10 cellular contexts compared by ENCODE assay signal in the genomic region with DNA sequence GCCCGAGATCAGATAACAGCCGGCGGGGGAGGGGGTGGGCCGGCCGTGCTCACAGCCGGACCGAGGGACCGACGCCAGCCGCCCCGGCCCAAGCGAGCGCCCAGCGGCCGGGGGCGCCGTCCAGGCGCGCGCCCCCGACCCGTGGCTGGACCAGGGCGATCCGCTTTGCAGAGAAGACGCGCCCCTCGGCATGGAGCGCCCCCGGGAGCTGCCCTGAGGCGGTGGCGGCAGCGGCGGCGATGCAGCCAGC. TPM values are rescaled to one million over a fixed set of nuclear protein-coding genes. Genes with fewer than 3 reads are reported as not detected.
DNase-seq lines count a peak whose midpoint lies in the region; ATAC-seq, FAIRE-seq and TF ChIP-seq lines count a peak whose summit lies in the region.
"Had no signal": no experiment of that assay in that cellular context is flagged by ENCODE, and none has a peak within 500 bp of the region (broad histone marks: within the 10 kb centered on the region; RNA-seq: fewer than 3 reads in every experiment).

No MANE protein-coding gene starts in this region.

- H2BK120ac ChIP-seq in H1 (replicated peaks; ENCODE audit: low read depth, low read length) (no peak overlapping the region), mesendoderm (ENCODE audit: low read depth, low read length) (no peak overlapping the region)

- H2AFZ ChIP-seq in H1 (ENCODE audit: low read length): no peak overlapping the region

- no peak overlapping the region for H3K56ac ChIP-seq in H1 (replicated peaks; ENCODE audit: insufficient read length, low read depth, low read length)
- peak overlapping the region; percentile 84 for H3K56ac ChIP-seq in mesendoderm (ENCODE audit: low read length)

- H3K79me1 ChIP-seq in H1 (ENCODE audit: low read depth, low read length) (no peaks in the 10 kb centered on the region), mesendoderm (ENCODE audit: low read length) (no peaks in the 10 kb centered on the region)

- H3K79me2 ChIP-seq in H1 (ENCODE audit: control insufficient read depth in 1 of 2, insufficient read depth in 2 of 2, low read length in 2 of 2): no peaks in the 10 kb centered on the region
- H3K79me2 ChIP-seq in mesendoderm (ENCODE audit: control insufficient read depth, insufficient read depth, low read length): no peaks in the 10 kb centered on the region

- intact Hi-C loops in testis (cut with DNase I; ENCODE audit: low total_unique reads): loop anchor here (10.0 kb wide), 1 partner anchor 68 kb away; no protein-coding TSS in a partner anchor

- H4K8ac ChIP-seq in H1 (ENCODE audit: extremely low read depth, insufficient read depth, low read length) (no peak overlapping the region; the same call in 1 of the 2 replicates), mesendoderm (ENCODE audit: low read depth, low read length) (no peak overlapping the region)

- H3K23ac ChIP-seq in H1 (ENCODE audit: insufficient read length) (no peak overlapping the region), mesendoderm (ENCODE audit: low read length) (no peak overlapping the region)

- H3K9me3 ChIP-seq in HUES48 (ENCODE audit: control insufficient read depth, insufficient read depth, low read length) (no peaks in the 10 kb centered on the region), H1 (ENCODE audit: insufficient read depth in 2 of 2, low read depth in 1 of 2, low read length in 1 of 2) (no peaks in the 10 kb centered on the region), testis (no peaks in the 10 kb centered on the region)
- H3K9me3 ChIP-seq: adrenal gland had no signal

- H2BK5ac ChIP-seq in H1 (ENCODE audit: low read depth, low read length): no peak overlapping the region
- no peak overlapping the region for H2BK5ac ChIP-seq in mesendoderm (ENCODE audit: low read length)

- no peak overlapping the region for H2BK15ac ChIP-seq in H1 (ENCODE audit: low read length)
- H2BK15ac ChIP-seq in mesendoderm (replicated peaks; ENCODE audit: low read depth): no peak overlapping the region

- WGBS in H1 (ENCODE audit: extremely low coverage in 1 of 2, insufficient coverage in 1 of 2, insufficient read length in 1 of 2, insufficient replicate concordance in 2 of 2, low coverage in 1 of 2, low lambda C conversion rate in 2 of 2, missing lambda C conversion rate in 1 of 2), 2 experiments: 1% methylated on average over 20 of the region's 34 CpGs; no CpG with 5 or more reads in 1 of the 2 experiments
- no CpG with 5 or more reads among the region's 34 CpGs for WGBS in mesendoderm (ENCODE audit: extremely low coverage, insufficient coverage, low lambda C conversion rate)
- WGBS in testis, 2 donors: 0 to 1% methylated on average over 8 to 34 of the region's 34 CpGs

- H4K91ac ChIP-seq in H1 (replicated peaks; ENCODE audit: insufficient read length, low read length): no peak overlapping the region

- H3K4me3 Mint-ChIP-seq in natural killer cell treated with Interleukin-12 subunit alpha and Interleukin-12 subunit beta and Interleukin-15 and Interleukin-18, amount 100 ng/mL, for 72 hours: no peak overlapping the region

- no peak for TF ChIP-seq POLR2A in H1 (IDR thresholded peaks at IDR 0.05; ENCODE audit: control extremely low read depth in 1 of 2, low read depth in 2 of 2, low read length in 2 of 2)
- no peak for TF ChIP-seq POLR2A in testis (IDR thresholded peaks at IDR 0.05)

- H2BK12ac ChIP-seq in H1 (ENCODE audit: low read depth, low read length): no peak overlapping the region

- no peaks in the 10 kb centered on the region for H3K9me3 Mint-ChIP-seq in natural killer cell treated with Interleukin-12 subunit alpha and Interleukin-12 subunit beta and Interleukin-15 and Interleukin-18, amount 100 ng/mL, for 72 hours

- H3K27ac Mint-ChIP-seq in natural killer cell treated with Interleukin-12 subunit alpha and Interleukin-12 subunit beta and Interleukin-15 and Interleukin-18, amount 100 ng/mL, for 72 hours: no peak overlapping the region

- CTCF ChIA-PET in H1 (lab: Charles Lee; ENCODE audit: partially characterized antibody): interaction anchor here (1.0 to 2.3 kb wide), 4 partner anchors 19 to 100 kb away, joined by 3 to 10 read pairs (median 4); no protein-coding TSS in a partner anchor

- H4K5ac ChIP-seq in H1 (ENCODE audit: insufficient read length, low read depth, low read length): no peak overlapping the region
- no peak overlapping the region for H4K5ac ChIP-seq in mesendoderm (ENCODE audit: low read length)

- H2AK5ac ChIP-seq in H1 (ENCODE audit: low read depth, low read length): no peak overlapping the region
- H2AK5ac ChIP-seq in mesendoderm (ENCODE audit: low read length): no peak overlapping the region

- H3K27ac ChIP-seq in HUES48 (ENCODE audit: low read depth, low read length): no peak overlapping the region
- H3K27ac ChIP-seq in H1 (ENCODE audit: low read depth, low read length): no peak overlapping the region
- H3K27ac ChIP-seq in mesendoderm (ENCODE audit: low read depth, low read length): no peak overlapping the region
- peak overlapping the region in 1 of 2 donors; percentile 44 for H3K27ac ChIP-seq in testis

- POLR2A ChIA-PET in H1 (lab: Charles Lee; ENCODE audit: partially characterized antibody): interaction anchor here (0.7 to 1.4 kb wide), 2 partner anchors 18 to 59 kb away, joined by 3 to 5 read pairs; no protein-coding TSS in a partner anchor

- no peak for ATAC-seq in natural killer cell treated with Interleukin-12 subunit alpha and Interleukin-12 subunit beta and Interleukin-15 and Interleukin-18, amount 100 ng/mL, for 72 hours

- no peak for TF ChIP-seq RAD21 in H1 (IDR thresholded peaks at IDR 0.05 in 1 of 2, conservative IDR thresholded peaks at IDR 0.05 in 1 of 2; ENCODE audit: low read depth in 2 of 2, low read length in 2 of 2)

- H3K27me3 Mint-ChIP-seq in natural killer cell treated with Interleukin-12 subunit alpha and Interleukin-12 subunit beta and Interleukin-15 and Interleukin-18, amount 100 ng/mL, for 72 hours: peaks cover 9% of the 10 kb centered on the region in 2 donors

- H3K4me1 ChIP-seq in HUES48 (ENCODE audit: control insufficient read depth, insufficient read depth, low read length): no peaks in the 10 kb centered on the region
- peaks cover 0 to 20% (median 11%) of the 10 kb centered on the region in 4 experiments; a peak in 6 of 7 replicates for H3K4me1 ChIP-seq in H1 (replicated peaks in 1 of 4; ENCODE audit: control insufficient read depth in 3 of 4, insufficient read depth in 4 of 4, low read length in 3 of 4)
- H3K4me1 ChIP-seq in mesendoderm (ENCODE audit: control insufficient read depth, low read depth, low read length): no peaks in the 10 kb centered on the region
- H3K4me1 ChIP-seq in testis: peaks cover 8% of the 10 kb centered on the region

- no peak overlapping the region for H2BK20ac ChIP-seq in H1 (ENCODE audit: low read length)

- H3K4me1 Mint-ChIP-seq in natural killer cell treated with Interleukin-12 subunit alpha and Interleukin-12 subunit beta and Interleukin-15 and Interleukin-18, amount 100 ng/mL, for 72 hours (ENCODE audit: low read depth in 2 of 2): peaks cover 0 to 8% of the 10 kb centered on the region in 2 donors

- H3K23me2 ChIP-seq in H1 (ENCODE audit: low read depth, low read length): peaks cover 16% of the 10 kb centered on the region; the same call in 1 of the 2 replicates

- TF ChIP-seq CTCF in H1 (IDR thresholded peaks at IDR 0.05; ENCODE audit: control extremely low read depth in 1 of 3, insufficient read depth in 1 of 3, low read depth in 1 of 3, low read length in 3 of 3) (no peak), testis (IDR thresholded peaks at IDR 0.05) (no peak)

- no peaks in the 10 kb centered on the region for H3K36me3 Mint-ChIP-seq in natural killer cell treated with Interleukin-12 subunit alpha and Interleukin-12 subunit beta and Interleukin-15 and Interleukin-18, amount 100 ng/mL, for 72 hours

- no peak for DNase-seq in H1 (ENCODE audit: low read depth in 1 of 2, low spot score in 2 of 2)
- DNase-seq in mesendoderm: no peak
- DNase-seq in testis: no peak
- DNase-seq in GM03348 (ENCODE audit: low spot score): no peak
- no peak for DNase-seq in COR-L47 (lab: John Stamatoyannopoulos, UW)
- no peak for DNase-seq in NCI-H2227 (lab: John Stamatoyannopoulos, UW; ENCODE audit: unreplicated experiment)
- no peak for DNase-seq in natural killer cell treated with Interleukin-12 subunit alpha and Interleukin-12 subunit beta and Interleukin-15 and Interleukin-18, amount 100 ng/mL, for 72 hours (ENCODE audit: low spot score)

- H4K20me1 ChIP-seq in H1 (replicated peaks in 1 of 2; ENCODE audit: control insufficient read depth in 1 of 2, insufficient read depth in 2 of 2, low read length in 2 of 2): peaks cover 2 to 5% of the 10 kb centered on the region in 2 experiments

- H3K14ac ChIP-seq in H1 (ENCODE audit: insufficient read length): no peak overlapping the region

- H3K4me2 ChIP-seq in H1 (ENCODE audit: insufficient read depth in 1 of 2, low read depth in 2 of 2, low read length in 2 of 2): peak overlapping the region; percentile 89 to 96; a peak in 3 of 4 replicates
- H3K4me2 ChIP-seq in mesendoderm (ENCODE audit: low read length): peak overlapping the region; percentile 87

- TF ChIP-seq EP300 in H1 (IDR thresholded peaks at IDR 0.05; ENCODE audit: borderline replicate concordance in 1 of 2, low read depth in 2 of 2, low read length in 2 of 2): no peak

- peak overlapping the region; percentile 71 for H3K4me3 ChIP-seq in HUES48 (ENCODE audit: low read depth, low read length)
- H3K4me3 ChIP-seq in H1 (ENCODE audit: extremely low read depth in 1 of 4, insufficient read depth in 2 of 4, low read depth in 3 of 4, low read length in 4 of 4): peak overlapping the region; percentile 38 to 75 (median 46); a peak in 7 of 8 replicates
- H3K4me3 ChIP-seq in mesendoderm (ENCODE audit: low read length): no peak overlapping the region
- peak overlapping the region; percentile 55 to 60 for H3K4me3 ChIP-seq in testis

- H3K36me3 ChIP-seq in HUES48 (ENCODE audit: control insufficient read depth, insufficient read depth, low read length): no peaks in the 10 kb centered on the region
- H3K36me3 ChIP-seq in H1 (ENCODE audit: control insufficient read depth in 2 of 4, insufficient read depth in 4 of 4, low read length in 3 of 4): no peaks in the 10 kb centered on the region
- H3K36me3 ChIP-seq in mesendoderm (ENCODE audit: control insufficient read depth, insufficient read depth, low read length): no peaks in the 10 kb centered on the region
- no peaks in the 10 kb centered on the region for H3K36me3 ChIP-seq in testis (ENCODE audit: low read depth, missing control alignments)
- H3K36me3 ChIP-seq: adrenal gland had no signal

- H3K4ac ChIP-seq in H1 (replicated peaks; ENCODE audit: insufficient read length, low read depth, low read length): no peak overlapping the region
- H3K4ac ChIP-seq in mesendoderm (ENCODE audit: low read depth, low read length): no peak overlapping the region

- peaks cover 62% of the 10 kb centered on the region for H3K27me3 ChIP-seq in HUES48 (ENCODE audit: control insufficient read depth, insufficient read depth, low read length)
- peaks cover 14 to 49% (median 41%) of the 10 kb centered on the region in 4 experiments for H3K27me3 ChIP-seq in H1 (replicated peaks in 1 of 4; ENCODE audit: control insufficient read depth in 3 of 4, extremely low read depth in 1 of 4, insufficient read depth in 3 of 4, low read length in 3 of 4)
- H3K27me3 ChIP-seq in mesendoderm (ENCODE audit: insufficient read depth, low read length, poor library complexity): peaks cover 4% of the 10 kb centered on the region
- no peaks in the 10 kb centered on the region for H3K27me3 ChIP-seq in testis

- no peak for FAIRE-seq in H1 (lab: Jason Lieb, UNC)
- FAIRE-seq: frontal cortex had no signal

- no peak overlapping the region for H3K18ac ChIP-seq in H1 (ENCODE audit: extremely low read depth, low read length)
- H3K18ac ChIP-seq in mesendoderm (ENCODE audit: low read length): no peak overlapping the region

- H3K9ac ChIP-seq in HUES48 (ENCODE audit: low read depth, low read length): no peak overlapping the region
- H3K9ac ChIP-seq in H1 (replicated peaks in 1 of 4; ENCODE audit: extremely low read depth in 1 of 4, low read depth in 3 of 4, low read length in 3 of 4): no peak overlapping the region
- peak overlapping the region; percentile 59 for H3K9ac ChIP-seq in mesendoderm (ENCODE audit: low read length)

RNA-seq across cellular contexts. Expression of gene KCNJ12, which starts 0.4 kb away (rescaled TPM):
- 1.3 and 1.5 TPM in 2 replicates for total RNA-seq in H1 (2021; fragmentation: NEBNext Ultra II Directional; extraction: Animal tissue kit (Norgen Biotek cat#: 25700))
- polyA plus RNA-seq in H1 (2011; rRNA removed): 1.2 and 1.7 TPM in 2 replicates
- 1.0 TPM for polyA plus RNA-seq in H1 (2011; cell fraction: cytosol; rRNA removed)
- polyA plus RNA-seq in H1 (2011; cell fraction: nucleus; rRNA removed): 1.5 TPM
- polyA plus RNA-seq in H1 (2012, experiment 1 of 2): 0.59 to 0.94 TPM (median 0.86 TPM) in 4 replicates
- 0.79 TPM for polyA plus RNA-seq in H1 (2012, experiment 2 of 2)
- 0.49 TPM for polyA plus RNA-seq in H1 (2013, experiment 1 of 2)
- 0.39 TPM for polyA plus RNA-seq in H1 (2013, experiment 2 of 2)
- 1.3 and 1.7 TPM in 2 replicates for polyA minus RNA-seq in H1 (2011; rRNA and poly(A)+ RNA removed)
- polyA minus RNA-seq in H1 (2011; cell fraction: cytosol; rRNA and poly(A)+ RNA removed): 1.2 TPM
- 2.4 TPM for polyA minus RNA-seq in H1 (2011; cell fraction: nucleus; rRNA and poly(A)+ RNA removed)
- polyA plus RNA-seq in mesendoderm (2013, experiment 1 of 2): 0.29 TPM
- 0.32 TPM for polyA plus RNA-seq in mesendoderm (2013, experiment 2 of 2)
- 1 to 10 TPM; 2.8 to 5.4 TPM for total RNA-seq in testis
- polyA plus RNA-seq in testis (ENCODE audit: insufficient read depth, low read depth, low replicate concordance): 2.4 TPM
- total RNA-seq in natural killer cell treated with Interleukin-12 subunit alpha and Interleukin-12 subunit beta and Interleukin-15 and Interleukin-18, amount 100 ng/mL, for 72 hours: not detected
